9 cellular contexts compared by ENCODE assay signal in the genomic region with DNA sequence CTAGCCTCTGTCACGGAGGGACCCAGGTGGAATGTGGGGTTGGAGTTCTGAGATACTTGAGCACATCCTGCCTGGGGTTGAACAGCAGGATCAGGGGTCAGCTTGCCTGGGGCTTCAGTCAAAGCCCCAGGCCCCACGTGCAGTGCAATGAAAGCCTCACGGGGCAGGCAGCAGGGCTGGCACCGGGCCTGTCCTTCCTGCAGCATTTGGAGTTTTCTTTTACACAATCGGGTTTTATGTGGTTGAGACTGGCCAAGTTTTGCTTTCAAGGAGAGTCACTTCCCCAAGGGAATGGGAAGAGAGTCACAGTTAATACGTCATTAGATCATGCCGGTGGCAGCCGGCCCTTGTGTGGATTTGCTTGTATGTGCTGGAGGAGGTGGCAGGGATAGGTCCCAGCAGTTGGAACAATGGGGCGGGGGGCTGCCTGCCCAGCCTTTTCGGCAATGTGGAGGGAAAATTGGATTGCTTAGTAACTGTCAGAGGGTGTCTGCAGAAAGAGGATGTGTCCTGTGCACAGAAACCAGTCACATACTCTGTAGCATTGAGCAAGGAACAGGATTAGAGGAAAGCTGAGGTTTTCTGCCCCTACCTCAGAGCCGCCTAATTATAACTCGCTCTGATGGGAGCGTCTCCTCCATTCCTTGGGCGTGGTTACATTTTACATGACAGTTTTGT. TPM values are rescaled to one million over a fixed set of nuclear protein-coding genes. Genes with fewer than 3 reads are reported as not detected.
DNase-seq lines count a peak whose midpoint lies in the region; ATAC-seq and TF ChIP-seq lines count a peak whose summit lies in the region.
"Had no signal": no experiment of that assay in that cellular context is flagged by ENCODE, and none has a peak within 500 bp of the region (broad histone marks: within the 10 kb centered on the region; RNA-seq: fewer than 3 reads in every experiment).

No MANE protein-coding gene starts in this region.

- DNase-seq in Daoy (ENCODE audit: low read depth) (peak; percentile 39), Panc1 (ENCODE audit: low read depth, low spot score) (no peak), foreskin keratinocyte (peak; percentile 20 to 68), posterior vena cava (ENCODE audit: low spot score) (peak; percentile 89)
- no peak for DNase-seq in stimulated activated naive CD4-positive, alpha-beta T cell treated with Interleukin-2 at 50 U/mL for 16 hours (lab: John Stamatoyannopoulos, UW)
- DNase-seq: NCI-H187 treated with DMSO at 0.1 percent for 48 hours had no signal

- CTCF ChIA-PET in Panc1 (lab: Charles Lee), result no interaction called here

- TF ChIP-seq CTCF in Panc1 (IDR thresholded peaks at IDR 0.05) (no peak), foreskin keratinocyte (conservative IDR thresholded peaks at IDR 0.05) (no peak)

- no peak overlapping the region for H3K4me3 ChIP-seq in Panc1 (ENCODE audit: low read depth in 2 of 2, low read length in 2 of 2)

- POLR2A ChIA-PET in Panc1 (lab: Charles Lee), result no interaction called here

- H3K27me3 ChIP-seq in Panc1 (ENCODE audit: control insufficient read depth, insufficient read depth, low read length) (no peaks in the 10 kb centered on the region), foreskin keratinocyte (no peaks in the 10 kb centered on the region)

- peaks cover 6% of the 10 kb centered on the region for H3K4me1 ChIP-seq in Panc1 (ENCODE audit: control insufficient read depth, insufficient read depth, low read length)
- H3K4me1 ChIP-seq in foreskin keratinocyte, result peaks cover 12% of the 10 kb centered on the region

- in situ Hi-C loops in Panc1 (cut with HindIII; ENCODE audit: low pct_unique_long_range_greater_than_20kb, low sequenced_read_pairs), result no loop called here

- no peaks in the 10 kb centered on the region for H3K9me3 ChIP-seq in Panc1 (ENCODE audit: control insufficient read depth, insufficient read depth, low read depth, low read length)

- ATAC-seq in Panc1, result no peak
- peak; percentile 18 for ATAC-seq in foreskin keratinocyte
- ATAC-seq in GM19455 (IDR thresholded peaks at IDR 0.05; ENCODE audit: unreplicated experiment), result no peak
- ATAC-seq in GM19463 (IDR thresholded peaks at IDR 0.05; ENCODE audit: unreplicated experiment), result no peak
- no peak for ATAC-seq in GM18873 (IDR thresholded peaks at IDR 0.05; ENCODE audit: low FRiP score, unreplicated experiment)

- intact Hi-C loops in Panc1 (cut with micrococcal nuclease; ENCODE audit: unreplicated experiment) (loop anchor here (10.0 kb wide), 1 partner anchor 385 kb away; no protein-coding TSS in a partner anchor), posterior vena cava (cut with DNase I) (loop anchor here (10.0 kb wide), 2 partner anchors 85 to 385 kb away; a partner anchor contains a TSS)

- no peaks in the 10 kb centered on the region for H3K36me3 ChIP-seq in Panc1 (ENCODE audit: control insufficient read depth, insufficient read depth, low read length)

- H3K27ac ChIP-seq in Panc1 (ENCODE audit: low read length) (peak overlapping the region; percentile 45), foreskin keratinocyte (peak overlapping the region; percentile 72)

- BruUV-seq in Panc1 (replicated peaks; lab: Mats Ljungman, UMichigan), result no TSS peak

RNA-seq across cellular contexts. Expression of a gene that starts 4.5 kb away (rescaled TPM):
- 30.2 and 30.8 TPM in 2 replicates for total RNA-seq in Daoy (2014; rRNA removed; shearing (Covaris generic))
- total RNA-seq in Panc1 (2021; ENCODE audit: unreplicated experiment), result 11.1 TPM
- 4.5 TPM for polyA plus RNA-seq in Panc1 (2012; ENCODE audit: insufficient read length)
- total RNA-seq in foreskin keratinocyte, result 20.9 and 23.1 TPM in 2 replicates
- 25.0 and 29.0 TPM in 2 replicates for polyA plus RNA-seq in foreskin keratinocyte
- total RNA-seq in posterior vena cava, result 1 to 10 TPM in 1 of 2 donors, under 1 TPM in 1; 0.67 to 1.4 TPM

Comparison
In these comparisons a context has a peak if more than half of its experiments do, and no peak if none do; other contexts are left out.
1. DNase-seq: peak in Daoy (single experiment), foreskin keratinocyte (2 of 2) and posterior vena cava (single experiment); none in Panc1 (single experiment) and stimulated activated naive CD4-positive, alpha-beta T cell treated with Interleukin-2 at 50 U/mL for 16 hours (single experiment).